ENCODE assay signal across 17 cellular contexts in the genomic region with DNA sequence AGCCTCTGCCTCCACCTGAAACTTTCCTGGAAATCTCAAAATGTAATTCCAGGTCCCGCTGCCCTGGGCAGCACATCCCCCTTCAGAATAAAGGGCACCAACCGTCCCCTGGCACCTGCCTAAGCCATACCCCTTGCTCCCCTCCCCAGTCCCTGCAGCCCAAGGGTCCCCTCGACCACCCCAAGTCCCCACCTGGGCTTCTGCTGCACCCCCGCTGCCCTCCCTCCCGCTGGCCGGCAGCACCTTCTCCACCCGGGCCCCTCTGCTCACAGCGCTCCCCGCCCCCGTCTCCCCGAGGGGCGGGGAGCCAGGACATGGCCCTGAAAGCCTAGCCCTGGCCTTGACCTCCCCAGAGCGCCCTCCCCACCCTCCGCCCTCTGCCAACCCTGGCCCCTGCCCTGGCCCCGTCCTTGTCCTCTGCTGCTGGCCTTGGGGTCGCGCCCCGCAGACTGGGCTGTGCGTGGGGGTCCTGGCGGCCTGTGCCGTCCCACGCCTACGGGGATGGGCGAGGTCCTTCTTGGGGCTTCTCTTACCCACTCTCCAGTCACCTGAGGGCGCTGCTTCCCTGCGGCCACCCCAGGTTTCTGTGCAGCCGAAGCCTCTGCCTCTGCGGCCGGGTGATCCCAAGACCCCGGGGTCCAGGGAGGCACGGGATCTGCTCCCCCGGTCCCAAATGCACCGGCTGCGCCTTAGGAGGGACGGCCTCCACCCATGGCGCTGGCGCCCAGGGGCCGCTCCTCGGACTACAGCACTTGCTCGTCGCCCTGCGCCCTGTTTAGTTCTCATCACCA. TPM values are rescaled to one million over a fixed set of nuclear protein-coding genes. Genes with fewer than 3 reads are reported as not detected.
A peak's percentile ranks its signal among the peaks of the same experiment; 100 is the strongest.
DNase-seq lines count a peak whose midpoint lies in the region; ATAC-seq and TF ChIP-seq lines count a peak whose summit lies in the region.
"Had no signal": no experiment of that assay in that cellular context is flagged by ENCODE, and none has a peak within 500 bp of the region (broad histone marks: within the 10 kb centered on the region; RNA-seq: fewer than 3 reads in every experiment).

No MANE protein-coding gene starts in this region.

- H3K27ac ChIP-seq in right atrium auricular region = no peak overlapping the region
- H3K27ac ChIP-seq in gastrocnemius medialis = no peak overlapping the region
- H3K27ac ChIP-seq: esophagus squamous epithelium, thoracic aorta had no signal

- H3K4me3 ChIP-seq in right atrium auricular region (no peak overlapping the region), gastrocnemius medialis (no peak overlapping the region)
- H3K4me3 ChIP-seq: esophagus squamous epithelium, thoracic aorta had no signal

- intact Hi-C loops in activated B cell treated with CpG ODN at 0.5 μM for 24 hours (cut with micrococcal nuclease) = no loop called here
- intact Hi-C loops in gastrocnemius medialis (cut with DNase I; ENCODE audit: low total_unique reads) = no loop called here

- POLR2A ChIA-PET in activated B cell treated with CpG ODN at 0.5 μM for 24 hours (lab: Charles Lee) = no interaction called here

- H3K36me3 Mint-ChIP-seq in activated naive CD4-positive, alpha-beta T cell treated with anti-CD3 and anti-CD28 coated beads, Interleukin-2, amount 50 U/mL, for 24 hours = peaks cover 2% of the 10 kb centered on the region
- H3K36me3 Mint-ChIP-seq in activated B cell treated with CpG ODN at 0.5 μM for 24 hours (ENCODE audit: low read depth) = peaks cover 12% of the 10 kb centered on the region
- no peaks in the 10 kb centered on the region for H3K36me3 Mint-ChIP-seq in type B pancreatic cell

- H3K27me3 ChIP-seq in right atrium auricular region = no peaks in the 10 kb centered on the region
- peaks cover 1 to 2% (median 1%) of the 10 kb centered on the region in 3 donors for H3K27me3 ChIP-seq in gastrocnemius medialis
- H3K27me3 ChIP-seq: esophagus squamous epithelium had no signal

- H3K27me3 Mint-ChIP-seq in activated naive CD4-positive, alpha-beta T cell treated with anti-CD3 and anti-CD28 coated beads, Interleukin-2, amount 50 U/mL, for 24 hours = no peaks in the 10 kb centered on the region
- no peaks in the 10 kb centered on the region for H3K27me3 Mint-ChIP-seq in activated B cell treated with CpG ODN at 0.5 μM for 24 hours
- peaks cover 9% of the 10 kb centered on the region for H3K27me3 Mint-ChIP-seq in type B pancreatic cell

- H3K4me1 ChIP-seq in right atrium auricular region = no peaks in the 10 kb centered on the region
- H3K4me1 ChIP-seq in gastrocnemius medialis = no peaks in the 10 kb centered on the region

- CTCF ChIA-PET in activated B cell treated with CpG ODN at 0.5 μM for 24 hours (lab: Charles Lee) = no interaction called here

- no peak overlapping the region for H3K4me3 Mint-ChIP-seq in activated naive CD4-positive, alpha-beta T cell treated with anti-CD3 and anti-CD28 coated beads, Interleukin-2, amount 50 U/mL, for 24 hours
- H3K4me3 Mint-ChIP-seq in activated B cell treated with CpG ODN at 0.5 μM for 24 hours = no peak overlapping the region
- no peak overlapping the region for H3K4me3 Mint-ChIP-seq in type B pancreatic cell
- H3K4me3 Mint-ChIP-seq: T-helper 2 cell treated with Interferon-gamma antibody and Interleukin-4, amounts not matched to agents 5 μg/mL and 100 μg/mL, for 36 hours had no signal

- TF ChIP-seq POLR2A in gastrocnemius medialis (IDR thresholded peaks at IDR 0.05) = no peak

- TF ChIP-seq CTCF in activated B cell treated with CpG ODN at 0.5 μM for 24 hours (IDR thresholded peaks at IDR 0.05) (no peak), right atrium auricular region (IDR thresholded peaks at IDR 0.05) (no peak), type B pancreatic cell (conservative IDR thresholded peaks at IDR 0.05) (no peak), gastrocnemius medialis (IDR thresholded peaks at IDR 0.05 in 4 of 5, conservative IDR thresholded peaks at IDR 0.05 in 1 of 5) (no peak)

- H3K9me3 ChIP-seq in right atrium auricular region = no peaks in the 10 kb centered on the region
- H3K9me3 ChIP-seq in gastrocnemius medialis = no peaks in the 10 kb centered on the region
- H3K9me3 ChIP-seq: esophagus squamous epithelium, thoracic aorta had no signal

- H3K9me3 Mint-ChIP-seq in activated naive CD4-positive, alpha-beta T cell treated with anti-CD3 and anti-CD28 coated beads, Interleukin-2, amount 50 U/mL, for 24 hours = no peaks in the 10 kb centered on the region
- H3K9me3 Mint-ChIP-seq in activated B cell treated with CpG ODN at 0.5 μM for 24 hours (no peaks in the 10 kb centered on the region), type B pancreatic cell (no peaks in the 10 kb centered on the region)
- H3K9me3 Mint-ChIP-seq: T-helper 2 cell treated with Interferon-gamma antibody and Interleukin-4, amounts not matched to agents 5 μg/mL and 100 μg/mL, for 36 hours had no signal

- DNase-seq in activated naive CD4-positive, alpha-beta T cell treated with Interleukin-2 at 50 U/mL for 16 hours = no peak
- peak; percentile 6 for DNase-seq in activated B cell treated with CpG ODN at 0.5 μM for 24 hours
- peak; percentile 52 for DNase-seq in right atrium auricular region (ENCODE audit: low spot score)
- peak; percentile 65 for DNase-seq in type B pancreatic cell (ENCODE audit: extremely low spot score, unreplicated experiment)
- DNase-seq in gastrocnemius medialis = no peak
- DNase-seq in islet precursor cell = no peak
- DNase-seq: Calu3, cortex of kidney, esophagus squamous epithelium, mesenchymal stem cell, NCI-H187 treated with DMSO at 0.1 percent for 48 hours, NCI-H748 treated with DMSO at 0.1 percent for 48 hours, occipital lobe had no signal

- peaks cover 16% of the 10 kb centered on the region for H3K36me3 ChIP-seq in right atrium auricular region
- H3K36me3 ChIP-seq in gastrocnemius medialis = peaks cover 0 to 34% of the 10 kb centered on the region in 2 donors

- ATAC-seq in activated B cell treated with CpG ODN at 0.5 μM for 24 hours (ENCODE audit: low read depth) (no peak), gastrocnemius medialis (no peak), GM21367 (IDR thresholded peaks at IDR 0.05; ENCODE audit: unreplicated experiment) (no peak)

- peak overlapping the region; percentile 88 for H3K27ac Mint-ChIP-seq in activated naive CD4-positive, alpha-beta T cell treated with anti-CD3 and anti-CD28 coated beads, Interleukin-2, amount 50 U/mL, for 24 hours
- H3K27ac Mint-ChIP-seq in activated B cell treated with CpG ODN at 0.5 μM for 24 hours (no peak overlapping the region), type B pancreatic cell (no peak overlapping the region)
- H3K27ac Mint-ChIP-seq: T-helper 2 cell treated with Interferon-gamma antibody and Interleukin-4, amounts not matched to agents 5 μg/mL and 100 μg/mL, for 36 hours had no signal

- H3K4me1 Mint-ChIP-seq in activated naive CD4-positive, alpha-beta T cell treated with anti-CD3 and anti-CD28 coated beads, Interleukin-2, amount 50 U/mL, for 24 hours = peaks cover 14% of the 10 kb centered on the region
- H3K4me1 Mint-ChIP-seq in activated B cell treated with CpG ODN at 0.5 μM for 24 hours (peaks cover 15% of the 10 kb centered on the region), type B pancreatic cell (ENCODE audit: unreplicated experiment) (peaks cover 8% of the 10 kb centered on the region)

- in situ Hi-C loops in gastrocnemius medialis (cut with MboI; ENCODE audit: low sequenced_read_pairs in 4 of 4) = no loop called here

RNA-seq across cellular contexts. Expression of a gene that starts 41.7 kb away (rescaled TPM):
- 56.7 and 60.5 TPM in 2 replicates for total RNA-seq in activated B cell treated with CpG ODN at 0.5 μM for 24 hours
- total RNA-seq in right atrium auricular region = 1 to 10 TPM; 1.7 to 4.8 TPM
- 19.1 and 25.6 TPM in 2 replicates for total RNA-seq in type B pancreatic cell (ENCODE audit: low replicate concordance)
- total RNA-seq in gastrocnemius medialis = 10 to 100 TPM in 1 of 4 donors, 1 to 10 TPM in 3; 1.9 to 13.3 (median 4.4) TPM

RNA-seq across cellular contexts. Expression of a gene that starts 55.5 kb away (rescaled TPM):
- total RNA-seq in activated B cell treated with CpG ODN at 0.5 μM for 24 hours (21.2 and 27.1 TPM in 2 replicates), right atrium auricular region (10 to 100 TPM; 28.8 to 37.4 TPM), type B pancreatic cell (ENCODE audit: low replicate concordance) (38.6 and 43.3 TPM in 2 replicates), gastrocnemius medialis (100 to 1,000 TPM in 1 of 4 donors, 10 to 100 TPM in 3; 96.4 to 109 (median 97.7) TPM)

Comparison
In these comparisons a context has a peak if more than half of its experiments do, and no peak if none do; other contexts are left out.
1. DNase-seq: peak in activated B cell treated with CpG ODN at 0.5 μM for 24 hours (single experiment), right atrium auricular region (single experiment) and type B pancreatic cell (single experiment); none in activated naive CD4-positive, alpha-beta T cell treated with Interleukin-2 at 50 U/mL for 16 hours (single experiment), gastrocnemius medialis (0 of 2) and islet precursor cell (single experiment).